In the genomic region with DNA sequence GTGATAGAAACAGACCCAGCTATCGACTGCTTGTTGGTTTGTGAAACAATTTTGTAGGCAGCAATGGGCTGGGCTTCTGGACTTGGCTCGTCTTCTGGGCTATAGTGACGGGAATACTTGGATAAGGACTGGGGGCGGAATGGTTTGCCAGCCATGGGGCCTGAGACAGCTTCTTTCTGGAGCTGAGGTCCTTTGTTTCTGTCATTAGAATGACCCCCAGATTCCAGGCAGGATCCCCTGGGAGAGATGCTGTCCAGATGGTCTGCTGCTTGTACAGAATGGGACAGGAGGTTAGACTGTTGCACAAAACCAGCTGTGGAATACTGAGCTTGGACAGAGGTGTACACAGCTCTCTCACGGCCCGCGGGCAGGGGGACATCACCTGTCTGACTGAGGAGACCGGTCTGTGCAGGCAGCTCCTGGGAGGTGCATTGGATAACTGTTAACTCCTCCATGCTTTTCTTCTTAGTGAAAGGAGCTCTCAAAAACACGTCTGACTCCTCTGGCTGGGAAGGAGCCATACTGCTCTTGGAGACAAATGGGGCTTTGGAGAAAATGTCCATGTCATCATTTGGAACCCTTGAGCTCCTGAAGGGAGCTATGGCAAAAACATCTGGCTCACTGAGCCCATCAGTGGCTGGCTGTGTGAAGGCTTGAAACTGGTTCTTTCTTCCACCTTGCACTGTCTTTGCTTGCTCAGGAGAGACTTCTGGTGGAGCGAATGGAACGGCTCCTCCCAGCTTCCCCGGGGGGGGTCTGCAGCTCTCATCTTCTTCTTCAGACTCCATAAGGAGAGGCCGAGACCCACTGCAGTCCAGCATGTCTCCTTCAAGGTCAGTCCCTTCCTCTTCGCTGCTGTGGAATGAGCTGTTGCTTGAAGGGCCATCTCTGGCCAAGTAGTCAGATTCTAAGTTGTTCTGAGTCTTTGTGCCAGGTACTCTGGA, we compare ENCODE assay signal across 15 cellular contexts. TPM values are rescaled to one million over a fixed set of nuclear protein-coding genes. Genes with fewer than 3 reads are reported as not detected.
DNase-seq lines count a peak whose midpoint lies in the region; ATAC-seq and TF ChIP-seq lines count a peak whose summit lies in the region.
"Had no signal": no experiment of that assay in that cellular context is flagged by ENCODE, and none has a peak within 500 bp of the region (broad histone marks: within the 10 kb centered on the region; RNA-seq: fewer than 3 reads in every experiment).

No MANE protein-coding gene starts in this region.

- no peaks in the 10 kb centered on the region for H3K27me3 Mint-ChIP-seq in CD4-positive, alpha-beta T cell
- no peaks in the 10 kb centered on the region for H3K27me3 Mint-ChIP-seq in central memory CD8-positive, alpha-beta T cell
- H3K27me3 Mint-ChIP-seq in activated CD4-positive, alpha-beta memory T cell treated with anti-CD3 and anti-CD28 coated beads, Interleukin-2, amount 10 ng/mL, durations not matched to agents 7 days and 5 days, result no peaks in the 10 kb centered on the region
- H3K27me3 Mint-ChIP-seq: activated CD4-positive, alpha-beta T cell treated with anti-CD3 and anti-CD28 coated beads, Interleukin-2, amount 10 ng/mL, durations not matched to agents 7 days and 5 days; stimulated activated memory B cell treated with anti-CD40 and anti-IgM and Interleukin-4, amounts not matched to agents 10 μg/mL and 1 μg/mL and 100 μg/mL, for 72 hours had no signal

- DNase-seq in CD4-positive, alpha-beta T cell, result no peak
- DNase-seq in central memory CD8-positive, alpha-beta T cell (ENCODE audit: low spot score in 2 of 2), result no peak
- DNase-seq in left ventricle myocardium inferior (peak; percentile 65), sigmoid colon (peak; percentile 87), mucosa of descending colon (no peak), NCI-H446 (lab: John Stamatoyannopoulos, UW) (no peak), cortex of kidney (lab: John Stamatoyannopoulos, UW) (no peak)
- DNase-seq in activated CD4-positive, alpha-beta memory T cell treated with anti-CD3 and anti-CD28 coated beads, Interleukin-2, amount 10 ng/mL, durations not matched to agents 7 days and 5 days, result no peak
- DNase-seq: activated CD4-positive, alpha-beta T cell treated with anti-CD3 and anti-CD28 coated beads, Interleukin-2, amount 10 ng/mL, durations not matched to agents 7 days and 5 days; activated T-cell treated with anti-CD3 and anti-CD28 coated beads, Interleukin-2, amount 50 U/mL, for 1 hour; H7; MG63; NCI-H187; NCI-H510A treated with DMSO at 0.1 percent for 48 hours had no signal

- TF ChIP-seq POLR2A in sigmoid colon (IDR thresholded peaks at IDR 0.05), result no peak

- CTCF ChIA-PET in CD4-positive, alpha-beta T cell (lab: Charles Lee), result no interaction called here
- CTCF ChIA-PET in activated CD4-positive, alpha-beta memory T cell treated with anti-CD3 and anti-CD28 coated beads, Interleukin-2, amount 10 ng/mL, durations not matched to agents 7 days and 5 days (lab: Charles Lee), result interaction anchor here (0.7 to 1.1 kb wide), 2 partner anchors 28 to 100 kb away, joined by 3 to 6 read pairs; a partner anchor contains a TSS

- no peak overlapping the region for H3K4me3 ChIP-seq in left ventricle myocardium inferior
- H3K4me3 ChIP-seq in sigmoid colon, result no peak overlapping the region
- H3K4me3 ChIP-seq in mucosa of descending colon, result no peak overlapping the region
- H3K4me3 ChIP-seq: MG63 had no signal

- H3K36me3 Mint-ChIP-seq in CD4-positive, alpha-beta T cell (ENCODE audit: low read depth), result peaks cover 89% of the 10 kb centered on the region
- H3K36me3 Mint-ChIP-seq in central memory CD8-positive, alpha-beta T cell (ENCODE audit: insufficient read depth), result peaks cover 38% of the 10 kb centered on the region
- peaks cover 59% of the 10 kb centered on the region for H3K36me3 Mint-ChIP-seq in activated CD4-positive, alpha-beta memory T cell treated with anti-CD3 and anti-CD28 coated beads, Interleukin-2, amount 10 ng/mL, durations not matched to agents 7 days and 5 days (ENCODE audit: low read depth)
- H3K36me3 Mint-ChIP-seq: stimulated activated memory B cell treated with anti-CD40 and anti-IgM and Interleukin-4, amounts not matched to agents 10 μg/mL and 1 μg/mL and 100 μg/mL, for 72 hours had no signal

- H3K36me3 ChIP-seq in left ventricle myocardium inferior (peaks cover 10% of the 10 kb centered on the region), sigmoid colon (peaks cover 0 to 21% (median 0%) of the 10 kb centered on the region in 4 donors), mucosa of descending colon (ENCODE audit: low read depth) (no peaks in the 10 kb centered on the region)

- no peak overlapping the region for H3K27ac ChIP-seq in CD4-positive, alpha-beta T cell (ENCODE audit: low read depth, low read length)
- H3K27ac ChIP-seq in left ventricle myocardium inferior (replicated peaks) (peak overlapping the region; percentile 74), sigmoid colon (peak overlapping the region in 3 of 4 donors; percentile 38 to 57 (median 40))

- H3K27me3 ChIP-seq in CD4-positive, alpha-beta T cell (ENCODE audit: control insufficient read depth, insufficient read depth, low read length), result no peaks in the 10 kb centered on the region
- no peaks in the 10 kb centered on the region for H3K27me3 ChIP-seq in left ventricle myocardium inferior (ENCODE audit: low read depth)
- no peaks in the 10 kb centered on the region for H3K27me3 ChIP-seq in sigmoid colon
- H3K27me3 ChIP-seq: MG63 had no signal

- no peaks in the 10 kb centered on the region for H3K9me3 ChIP-seq in CD4-positive, alpha-beta T cell (ENCODE audit: control insufficient read depth, low read length)
- H3K9me3 ChIP-seq in left ventricle myocardium inferior (replicated peaks) (no peaks in the 10 kb centered on the region), sigmoid colon (no peaks in the 10 kb centered on the region), mucosa of descending colon (no peaks in the 10 kb centered on the region)
- H3K9me3 ChIP-seq: MG63 had no signal

- H3K4me3 Mint-ChIP-seq in CD4-positive, alpha-beta T cell, result no peak overlapping the region
- no peak overlapping the region for H3K4me3 Mint-ChIP-seq in central memory CD8-positive, alpha-beta T cell
- H3K4me3 Mint-ChIP-seq in activated CD4-positive, alpha-beta memory T cell treated with anti-CD3 and anti-CD28 coated beads, Interleukin-2, amount 10 ng/mL, durations not matched to agents 7 days and 5 days, result no peak overlapping the region
- H3K4me3 Mint-ChIP-seq: activated CD4-positive, alpha-beta T cell treated with anti-CD3 and anti-CD28 coated beads, Interleukin-2, amount 10 ng/mL, durations not matched to agents 7 days and 5 days; stimulated activated memory B cell treated with anti-CD40 and anti-IgM and Interleukin-4, amounts not matched to agents 10 μg/mL and 1 μg/mL and 100 μg/mL, for 72 hours had no signal

- POLR2A ChIA-PET in CD4-positive, alpha-beta T cell (lab: Charles Lee), result interaction anchor here (1.0 to 1.9 kb wide), 2 partner anchors 21 to 28 kb away, joined by 3 to 5 read pairs; a partner anchor contains a TSS
- POLR2A ChIA-PET in activated CD4-positive, alpha-beta memory T cell treated with anti-CD3 and anti-CD28 coated beads, Interleukin-2, amount 10 ng/mL, durations not matched to agents 7 days and 5 days (lab: Charles Lee), result interaction anchor here (1.3 kb wide), 1 partner anchor 12 kb away, joined by 3 read pairs; no protein-coding TSS in a partner anchor

- peaks cover 5% of the 10 kb centered on the region for H3K4me1 Mint-ChIP-seq in CD4-positive, alpha-beta T cell (ENCODE audit: low read depth)
- peaks cover 6% of the 10 kb centered on the region for H3K4me1 Mint-ChIP-seq in central memory CD8-positive, alpha-beta T cell
- peaks cover 5% of the 10 kb centered on the region for H3K4me1 Mint-ChIP-seq in activated CD4-positive, alpha-beta memory T cell treated with anti-CD3 and anti-CD28 coated beads, Interleukin-2, amount 10 ng/mL, durations not matched to agents 7 days and 5 days
- H3K4me1 Mint-ChIP-seq: activated CD4-positive, alpha-beta T cell treated with anti-CD3 and anti-CD28 coated beads, Interleukin-2, amount 10 ng/mL, durations not matched to agents 7 days and 5 days; stimulated activated memory B cell treated with anti-CD40 and anti-IgM and Interleukin-4, amounts not matched to agents 10 μg/mL and 1 μg/mL and 100 μg/mL, for 72 hours had no signal

- no peak for TF ChIP-seq EP300 in sigmoid colon (IDR thresholded peaks at IDR 0.05)

- H3K27ac Mint-ChIP-seq in CD4-positive, alpha-beta T cell, result peak overlapping the region; percentile 75
- peak overlapping the region; percentile 16 for H3K27ac Mint-ChIP-seq in central memory CD8-positive, alpha-beta T cell (ENCODE audit: low read depth)
- no peak overlapping the region for H3K27ac Mint-ChIP-seq in activated CD4-positive, alpha-beta memory T cell treated with anti-CD3 and anti-CD28 coated beads, Interleukin-2, amount 10 ng/mL, durations not matched to agents 7 days and 5 days
- H3K27ac Mint-ChIP-seq: activated CD4-positive, alpha-beta T cell treated with anti-CD3 and anti-CD28 coated beads, Interleukin-2, amount 10 ng/mL, durations not matched to agents 7 days and 5 days; stimulated activated memory B cell treated with anti-CD40 and anti-IgM and Interleukin-4, amounts not matched to agents 10 μg/mL and 1 μg/mL and 100 μg/mL, for 72 hours had no signal

- H3K9me3 Mint-ChIP-seq in CD4-positive, alpha-beta T cell, result no peaks in the 10 kb centered on the region
- no peaks in the 10 kb centered on the region for H3K9me3 Mint-ChIP-seq in central memory CD8-positive, alpha-beta T cell
- H3K9me3 Mint-ChIP-seq in activated CD4-positive, alpha-beta memory T cell treated with anti-CD3 and anti-CD28 coated beads, Interleukin-2, amount 10 ng/mL, durations not matched to agents 7 days and 5 days, result no peaks in the 10 kb centered on the region
- H3K9me3 Mint-ChIP-seq: activated CD4-positive, alpha-beta T cell treated with anti-CD3 and anti-CD28 coated beads, Interleukin-2, amount 10 ng/mL, durations not matched to agents 7 days and 5 days; stimulated activated memory B cell treated with anti-CD40 and anti-IgM and Interleukin-4, amounts not matched to agents 10 μg/mL and 1 μg/mL and 100 μg/mL, for 72 hours had no signal

- 92 to 96% methylated on average over 14 of the region's 14 CpGs for WGBS in sigmoid colon, 2 donors

- H3K4me1 ChIP-seq in left ventricle myocardium inferior (peaks cover 34% of the 10 kb centered on the region), sigmoid colon (no peaks in the 10 kb centered on the region), mucosa of descending colon (ENCODE audit: low read depth) (no peaks in the 10 kb centered on the region)

- intact Hi-C loops in CD4-positive, alpha-beta T cell (cut with DNase I, micrococcal nuclease), result no loop called here
- intact Hi-C loops in left ventricle myocardium inferior (cut with micrococcal nuclease), result no loop called here
- intact Hi-C loops in sigmoid colon (cut with DNase I), result no loop called here
- intact Hi-C loops in mucosa of descending colon (cut with DNase I, micrococcal nuclease), result no loop called here

- no peak for ATAC-seq in CD4-positive, alpha-beta T cell (ENCODE audit: poor library complexity)
- no peak for ATAC-seq in central memory CD8-positive, alpha-beta T cell (replicated peaks; ENCODE audit: extremely low read depth, poor library complexity, severe bottlenecking)
- no peak for ATAC-seq in mucosa of descending colon
- ATAC-seq: stimulated activated memory B cell treated with anti-CD40 and anti-IgM and Interleukin-4, amounts not matched to agents 10 μg/mL and 1 μg/mL and 100 μg/mL, for 72 hours had no signal

- no peak for TF ChIP-seq CTCF in CD4-positive, alpha-beta T cell (IDR thresholded peaks at IDR 0.05)
- TF ChIP-seq CTCF in left ventricle myocardium inferior (IDR thresholded peaks at IDR 0.05; ENCODE audit: borderline replicate concordance), result no peak
- TF ChIP-seq CTCF in sigmoid colon (IDR thresholded peaks at IDR 0.05), result no peak
- no peak for TF ChIP-seq CTCF in mucosa of descending colon (IDR thresholded peaks at IDR 0.05)

RNA-seq across cellular contexts. Expression of a gene that starts 28.6 kb away (rescaled TPM):
- 10 to 100 TPM; 18.5 to 22.2 TPM for total RNA-seq in CD4-positive, alpha-beta T cell
- 117 TPM for total RNA-seq in left ventricle myocardium inferior
- total RNA-seq in sigmoid colon, result 10 to 100 TPM; 43.2 to 91.4 (median 74.2) TPM
- polyA plus RNA-seq in sigmoid colon, result 10 to 100 TPM; 51.5 to 61.3 (median 56.4) TPM
- total RNA-seq in mucosa of descending colon, result 10 to 100 TPM; 38.9 to 60.6 (median 47.2) TPM
- 10 to 100 TPM; 24.4 to 30.7 TPM for total RNA-seq in activated CD4-positive, alpha-beta memory T cell treated with anti-CD3 and anti-CD28 coated beads, Interleukin-2, amount 10 ng/mL, durations not matched to agents 7 days and 5 days

Comparison
In these comparisons a context has a peak if more than half of its experiments do, and no peak if none do; other contexts are left out.
1. DNase-seq: peak in left ventricle myocardium inferior (single experiment) and sigmoid colon (single experiment); none in CD4-positive, alpha-beta T cell (0 of 10), central memory CD8-positive, alpha-beta T cell (0 of 2), mucosa of descending colon (0 of 3), activated CD4-positive, alpha-beta memory T cell treated with anti-CD3 and anti-CD28 coated beads, Interleukin-2, amount 10 ng/mL, durations not matched to agents 7 days and 5 days (single experiment), NCI-H446 (0 of 2) and cortex of kidney (single experiment).